ENCODE assay signal across 20 cellular contexts in the genomic region with DNA sequence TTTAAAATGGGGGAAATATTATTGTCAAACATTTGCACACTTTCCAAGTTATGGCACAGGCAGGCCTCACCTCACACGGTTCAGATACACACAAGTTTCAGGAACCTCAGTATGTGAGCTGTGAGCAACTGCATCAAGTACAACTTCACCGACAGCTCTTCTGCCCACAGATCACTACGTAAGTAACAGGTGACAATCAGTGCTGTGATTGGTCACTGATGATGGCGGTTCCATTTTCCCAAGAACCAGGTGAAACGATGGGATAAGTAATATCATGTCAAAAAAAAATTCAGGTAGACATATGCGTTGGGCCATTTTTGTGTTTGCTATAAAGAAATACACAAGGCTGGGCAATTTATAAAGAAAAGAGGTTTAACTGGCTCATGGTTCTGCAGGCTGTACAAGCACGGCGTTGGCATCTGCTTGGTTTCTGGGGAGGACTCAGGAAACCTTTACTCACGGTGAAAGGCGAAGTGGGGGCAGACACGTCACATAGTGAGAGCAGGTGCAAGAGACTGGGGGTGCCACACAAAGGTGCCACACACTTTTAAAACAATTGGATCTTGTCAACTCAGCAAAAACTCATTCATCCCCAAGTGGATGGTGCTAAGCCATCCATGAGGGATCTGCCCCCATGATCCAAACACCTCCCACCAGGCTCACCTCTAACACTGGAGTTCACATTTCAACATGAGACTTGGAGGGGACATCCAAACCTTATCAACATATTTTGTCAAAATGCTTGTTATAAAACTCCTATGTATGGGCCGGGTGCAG. TPM values are rescaled to one million over a fixed set of nuclear protein-coding genes. Genes with fewer than 3 reads are reported as not detected.
DNase-seq lines count a peak whose midpoint lies in the region; ATAC-seq, FAIRE-seq and TF ChIP-seq lines count a peak whose summit lies in the region.
"Had no signal": no experiment of that assay in that cellular context is flagged by ENCODE, and none has a peak within 500 bp of the region (broad histone marks: within the 10 kb centered on the region; RNA-seq: fewer than 3 reads in every experiment).

No MANE protein-coding gene starts in this region.

- no peak overlapping the region for H3K4me3 ChIP-seq in CD4-positive, CD25-positive, alpha-beta regulatory T cell (ENCODE audit: low read depth, low read length)
- no peak overlapping the region for H3K4me3 ChIP-seq in CD4-positive, alpha-beta memory T cell (ENCODE audit: low read length in 2 of 2)
- H3K4me3 ChIP-seq: lung, stomach, upper lobe of left lung had no signal

- peak overlapping the region; percentile 93 to 97 (median 95) for H3K27ac Mint-ChIP-seq in CD4-positive, CD25-positive, alpha-beta regulatory T cell
- H3K27ac Mint-ChIP-seq in CD4-positive, alpha-beta memory T cell, result peak overlapping the region; percentile 80 to 99 (median 97)
- H3K27ac Mint-ChIP-seq in activated T-helper 2 cell treated with anti-CD3 and anti-CD28 coated beads, Interferon-gamma antibody, Interleukin-2, Interleukin-4, amounts not matched to agents 10 μg/mL and 5 μg/mL and 100 μg/mL, durations not matched to agents 14 hours and 24 hours and 36 hours, result peak overlapping the region; percentile 82
- peak overlapping the region; percentile 20 for H3K27ac Mint-ChIP-seq in memory B cell
- H3K27ac Mint-ChIP-seq: H9 had no signal

- H3K4me3 Mint-ChIP-seq in CD4-positive, CD25-positive, alpha-beta regulatory T cell, result peak overlapping the region; percentile 33 to 88 (median 61)
- H3K4me3 Mint-ChIP-seq in CD4-positive, alpha-beta memory T cell, result peak overlapping the region in 6 of 8 donors; percentile 33 to 91 (median 78)
- peak overlapping the region; percentile 11 for H3K4me3 Mint-ChIP-seq in activated T-helper 2 cell treated with anti-CD3 and anti-CD28 coated beads, Interferon-gamma antibody, Interleukin-2, Interleukin-4, amounts not matched to agents 10 μg/mL and 5 μg/mL and 100 μg/mL, durations not matched to agents 14 hours and 24 hours and 36 hours (ENCODE audit: low read depth)
- H3K4me3 Mint-ChIP-seq in memory B cell, result no peak overlapping the region
- H3K4me3 Mint-ChIP-seq: H9 had no signal

- FAIRE-seq in D721Med (lab: Jason Lieb, UNC), result no peak
- FAIRE-seq: keratinocyte had no signal

- H3K27ac ChIP-seq in CD4-positive, CD25-positive, alpha-beta regulatory T cell (ENCODE audit: insufficient read depth, low read length, poor library complexity, severe bottlenecking), result peak overlapping the region; percentile 96
- H3K27ac ChIP-seq in CD4-positive, alpha-beta memory T cell (ENCODE audit: low read depth, low read length), result peak overlapping the region; percentile 65
- H3K27ac ChIP-seq: epithelial cell of prostate, foreskin keratinocyte, parathyroid adenoma, RWPE1, stomach, upper lobe of left lung had no signal

- peaks cover 5% of the 10 kb centered on the region for H3K27me3 Mint-ChIP-seq in CD4-positive, CD25-positive, alpha-beta regulatory T cell
- H3K27me3 Mint-ChIP-seq in CD4-positive, alpha-beta memory T cell, result no peaks in the 10 kb centered on the region
- no peaks in the 10 kb centered on the region for H3K27me3 Mint-ChIP-seq in activated T-helper 2 cell treated with anti-CD3 and anti-CD28 coated beads, Interferon-gamma antibody, Interleukin-2, Interleukin-4, amounts not matched to agents 10 μg/mL and 5 μg/mL and 100 μg/mL, durations not matched to agents 14 hours and 24 hours and 36 hours (ENCODE audit: low read depth)
- H3K27me3 Mint-ChIP-seq in memory B cell, result no peaks in the 10 kb centered on the region

- no peaks in the 10 kb centered on the region for H3K9me3 ChIP-seq in CD4-positive, CD25-positive, alpha-beta regulatory T cell (ENCODE audit: control insufficient read depth in 2 of 2, low read length in 2 of 2)
- H3K9me3 ChIP-seq in CD4-positive, alpha-beta memory T cell (ENCODE audit: control insufficient read depth in 1 of 2, low read length in 2 of 2), result no peaks in the 10 kb centered on the region
- H3K9me3 ChIP-seq: stomach, upper lobe of left lung had no signal

- intact Hi-C loops in CD4-positive, alpha-beta memory T cell (cut with micrococcal nuclease), result no loop called here
- intact Hi-C loops in activated T-helper 2 cell treated with anti-CD3 and anti-CD28 coated beads, Interferon-gamma antibody, Interleukin-2, Interleukin-4, amounts not matched to agents 10 μg/mL and 5 μg/mL and 100 μg/mL, durations not matched to agents 14 hours and 24 hours and 36 hours (cut with micrococcal nuclease), result no loop called here

- CTCF ChIA-PET in CD4-positive, alpha-beta memory T cell (lab: Charles Lee; ENCODE audit: partially characterized antibody), result interaction anchor here (1.0 to 9.3 kb wide), 5 partner anchors 7 to 39 kb away, joined by 3 to 104 read pairs (median 5); no protein-coding TSS in a partner anchor

- H3K4me1 ChIP-seq in CD4-positive, CD25-positive, alpha-beta regulatory T cell (ENCODE audit: control insufficient read depth, insufficient read depth, low read length, poor library complexity, severe bottlenecking), result peaks cover 60% of the 10 kb centered on the region
- H3K4me1 ChIP-seq in CD4-positive, alpha-beta memory T cell (ENCODE audit: insufficient read depth, low read length), result peaks cover 90% of the 10 kb centered on the region
- H3K4me1 ChIP-seq: foreskin keratinocyte, parathyroid adenoma had no signal

- ATAC-seq in CD4-positive, CD25-positive, alpha-beta regulatory T cell (ENCODE audit: low read depth in 2 of 2), result no peak
- ATAC-seq in memory B cell (ENCODE audit: low read depth), result no peak
- ATAC-seq: foreskin keratinocyte had no signal

- no peak for TF ChIP-seq CTCF in D721Med (IDR thresholded peaks at IDR 0.05; ENCODE audit: insufficient read depth, missing control alignments)

- H3K36me3 Mint-ChIP-seq in CD4-positive, CD25-positive, alpha-beta regulatory T cell, result peaks cover 58% of the 10 kb centered on the region
- H3K36me3 Mint-ChIP-seq in CD4-positive, alpha-beta memory T cell, result peaks cover 59 to 72% of the 10 kb centered on the region in 2 donors
- peaks cover 82% of the 10 kb centered on the region for H3K36me3 Mint-ChIP-seq in activated T-helper 2 cell treated with anti-CD3 and anti-CD28 coated beads, Interferon-gamma antibody, Interleukin-2, Interleukin-4, amounts not matched to agents 10 μg/mL and 5 μg/mL and 100 μg/mL, durations not matched to agents 14 hours and 24 hours and 36 hours (ENCODE audit: low read depth)
- H3K36me3 Mint-ChIP-seq in memory B cell, result peaks cover 30% of the 10 kb centered on the region

- no peak for DNase-seq in CD4-positive, CD25-positive, alpha-beta regulatory T cell
- DNase-seq in CD4-positive, alpha-beta memory T cell, result no peak
- DNase-seq in activated T-helper 2 cell treated with anti-CD3 and anti-CD28 coated beads, Interferon-gamma antibody, Interleukin-2, Interleukin-4, amounts not matched to agents 10 μg/mL and 5 μg/mL and 100 μg/mL, durations not matched to agents 14 hours and 24 hours and 36 hours (ENCODE audit: low spot score), result no peak
- DNase-seq in memory B cell (ENCODE audit: low spot score in 2 of 2), result no peak
- DNase-seq in D721Med (ENCODE audit: insufficient read length, low spot score), result no peak
- DNase-seq in GM19238 (ENCODE audit: insufficient read length, low spot score), result no peak
- DNase-seq in NAMALWA (ENCODE audit: low spot score), result no peak
- DNase-seq: dermis blood vessel endothelial cell, foreskin keratinocyte, H9, hippocampal formation, NCI-H510A, stomach, SW 1271, upper lobe of left lung had no signal

- H3K36me3 ChIP-seq in CD4-positive, CD25-positive, alpha-beta regulatory T cell (ENCODE audit: control insufficient read depth, insufficient read depth, low read length), result peaks cover 44% of the 10 kb centered on the region
- peaks cover 44% of the 10 kb centered on the region for H3K36me3 ChIP-seq in CD4-positive, alpha-beta memory T cell (ENCODE audit: insufficient read depth, low read length)

- H3K27me3 ChIP-seq in CD4-positive, CD25-positive, alpha-beta regulatory T cell (ENCODE audit: control insufficient read depth, insufficient read depth, low read length), result no peaks in the 10 kb centered on the region
- H3K27me3 ChIP-seq in CD4-positive, alpha-beta memory T cell (ENCODE audit: insufficient read depth, low read length), result no peaks in the 10 kb centered on the region
- H3K27me3 ChIP-seq: foreskin keratinocyte, stomach, upper lobe of left lung had no signal

- peaks cover 49 to 87% (median 56%) of the 10 kb centered on the region in 4 donors for H3K4me1 Mint-ChIP-seq in CD4-positive, CD25-positive, alpha-beta regulatory T cell
- H3K4me1 Mint-ChIP-seq in CD4-positive, alpha-beta memory T cell, result peaks cover 54 to 86% (median 68%) of the 10 kb centered on the region in 4 donors
- peaks cover 66% of the 10 kb centered on the region for H3K4me1 Mint-ChIP-seq in activated T-helper 2 cell treated with anti-CD3 and anti-CD28 coated beads, Interferon-gamma antibody, Interleukin-2, Interleukin-4, amounts not matched to agents 10 μg/mL and 5 μg/mL and 100 μg/mL, durations not matched to agents 14 hours and 24 hours and 36 hours (ENCODE audit: low read depth)
- H3K4me1 Mint-ChIP-seq in memory B cell, result peaks cover 18% of the 10 kb centered on the region
- H3K4me1 Mint-ChIP-seq: H9 had no signal

- H3K9me3 Mint-ChIP-seq in CD4-positive, CD25-positive, alpha-beta regulatory T cell, result no peaks in the 10 kb centered on the region
- peaks cover 0 to 4% (median 0%) of the 10 kb centered on the region in 8 donors for H3K9me3 Mint-ChIP-seq in CD4-positive, alpha-beta memory T cell
- no peaks in the 10 kb centered on the region for H3K9me3 Mint-ChIP-seq in activated T-helper 2 cell treated with anti-CD3 and anti-CD28 coated beads, Interferon-gamma antibody, Interleukin-2, Interleukin-4, amounts not matched to agents 10 μg/mL and 5 μg/mL and 100 μg/mL, durations not matched to agents 14 hours and 24 hours and 36 hours
- no peaks in the 10 kb centered on the region for H3K9me3 Mint-ChIP-seq in memory B cell
- H3K9me3 Mint-ChIP-seq: H9 had no signal

- POLR2A ChIA-PET in CD4-positive, alpha-beta memory T cell (lab: Charles Lee; ENCODE audit: partially characterized antibody), result interaction anchor here (0.5 to 33.0 kb wide), 7 partner anchors 18 to 640 kb away, joined by 3 to 1352 read pairs (median 4); a partner anchor contains a TSS

RNA-seq across cellular contexts. Expression of a gene that starts 57.9 kb away (rescaled TPM):
- 61.2 TPM for total RNA-seq in CD4-positive, CD25-positive, alpha-beta regulatory T cell
- 10 to 100 TPM; 39.3 to 52.7 (median 44.8) TPM for polyA plus RNA-seq in CD4-positive, CD25-positive, alpha-beta regulatory T cell
- 100 to 1,000 TPM in 1 of 2 experiments, 10 to 100 TPM in 1; 95.4 to 103 TPM for total RNA-seq in CD4-positive, alpha-beta memory T cell
- polyA plus RNA-seq in CD4-positive, alpha-beta memory T cell, result 10 to 100 TPM; 53.6 to 96.5 TPM
- total RNA-seq in activated T-helper 2 cell treated with anti-CD3 and anti-CD28 coated beads, Interferon-gamma antibody, Interleukin-2, Interleukin-4, amounts not matched to agents 10 μg/mL and 5 μg/mL and 100 μg/mL, durations not matched to agents 14 hours and 24 hours and 36 hours, result 87.9 and 95.9 TPM in 2 replicates

Comparison
In these comparisons a context has a peak if more than half of its experiments do, and no peak if none do; other contexts are left out.
1. H3K27ac Mint-ChIP-seq: peak in every context shown above with its lines; median percentile 97 in CD4-positive, alpha-beta memory T cell; 95 in CD4-positive, CD25-positive, alpha-beta regulatory T cell; 82 in activated T-helper 2 cell treated with anti-CD3 and anti-CD28 coated beads, Interferon-gamma antibody, Interleukin-2, Interleukin-4, amounts not matched to agents 10 μg/mL and 5 μg/mL and 100 μg/mL, durations not matched to agents 14 hours and 24 hours and 36 hours; 20 in memory B cell.